ENCODE assay signal across 8 cellular contexts in the genomic region with DNA sequence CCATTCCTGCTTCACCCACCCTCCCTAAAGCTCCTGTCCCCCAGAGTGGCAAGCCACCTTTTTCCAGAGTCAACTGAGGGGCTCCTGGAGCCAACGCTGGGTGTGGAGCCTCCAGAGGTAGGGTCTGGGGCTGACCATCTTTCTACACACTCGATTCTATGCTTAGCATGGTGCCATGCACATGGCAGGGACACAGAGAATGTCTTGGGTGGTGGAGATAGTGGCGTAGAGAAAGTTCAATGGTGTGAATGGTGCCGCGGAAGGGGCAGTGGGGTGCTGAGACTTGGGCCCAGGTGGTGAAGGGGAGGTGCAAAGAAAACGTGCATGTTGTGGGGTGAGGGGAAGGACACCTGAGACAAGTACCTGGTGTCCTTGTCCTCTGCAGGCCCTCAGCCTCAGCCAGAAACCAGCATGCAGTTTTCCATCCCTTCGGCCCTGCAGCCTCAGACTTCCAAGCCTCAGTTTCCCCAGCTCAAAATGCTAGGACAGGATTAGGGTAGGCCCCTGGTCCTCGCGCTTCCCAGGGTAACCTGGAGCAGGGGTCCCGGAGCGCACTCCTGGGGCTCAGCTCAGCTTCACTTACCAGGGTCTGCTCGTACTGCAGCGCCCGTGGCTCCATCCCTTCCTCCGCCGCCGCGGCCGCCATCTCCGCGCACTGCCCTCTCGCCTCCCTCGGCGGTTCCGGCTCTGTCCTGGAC. TPM values are rescaled to one million over a fixed set of nuclear protein-coding genes. Genes with fewer than 3 reads are reported as not detected.
DNase-seq lines count a peak whose midpoint lies in the region; ATAC-seq and TF ChIP-seq lines count a peak whose summit lies in the region.

No MANE protein-coding gene starts in this region.

- H3K9me3 ChIP-seq in endocrine pancreas (ENCODE audit: control insufficient read depth, low read length) (no peaks in the 10 kb centered on the region), neutrophil (no peaks in the 10 kb centered on the region)

- no peaks in the 10 kb centered on the region for H3K27me3 ChIP-seq in endocrine pancreas (ENCODE audit: control insufficient read depth, insufficient read depth, low read length)
- peaks cover 28% of the 10 kb centered on the region for H3K27me3 ChIP-seq in neutrophil

- ATAC-seq in activated CD4-positive, alpha-beta T cell treated with anti-CD3 and anti-CD28 coated beads for 36 hours = no peak

- no peak overlapping the region for H3K4me3 ChIP-seq in endocrine pancreas (ENCODE audit: control insufficient read depth, insufficient read depth, low read length)
- peak overlapping the region; percentile 91 for H3K4me3 ChIP-seq in neutrophil (ENCODE audit: low read depth in 1 of 2, low read length in 1 of 2)

- H3K27me3 Mint-ChIP-seq in activated CD4-positive, alpha-beta T cell treated with anti-CD3 and anti-CD28 coated beads for 36 hours = no peaks in the 10 kb centered on the region

- peak overlapping the region; percentile 58 for H3K27ac Mint-ChIP-seq in activated CD4-positive, alpha-beta T cell treated with anti-CD3 and anti-CD28 coated beads for 36 hours

- CTCF ChIA-PET in activated CD4-positive, alpha-beta T cell treated with anti-CD3 and anti-CD28 coated beads for 36 hours (lab: Charles Lee) = interaction anchor here (1.8 kb wide), 1 partner anchor 180 kb away, joined by 4 read pairs; no protein-coding TSS in a partner anchor

- H3K36me3 ChIP-seq in endocrine pancreas (ENCODE audit: control insufficient read depth, insufficient read depth, low read length) = no peaks in the 10 kb centered on the region
- H3K36me3 ChIP-seq in neutrophil = no peaks in the 10 kb centered on the region

- no peak overlapping the region for H3K27ac ChIP-seq in neutrophil

- H3K4me1 Mint-ChIP-seq in activated CD4-positive, alpha-beta T cell treated with anti-CD3 and anti-CD28 coated beads for 36 hours = peaks cover 20% of the 10 kb centered on the region

- no peak for TF ChIP-seq CTCF in neutrophil (IDR thresholded peaks at IDR 0.05)

- H3K4me3 Mint-ChIP-seq in activated CD4-positive, alpha-beta T cell treated with anti-CD3 and anti-CD28 coated beads for 36 hours = peak overlapping the region; percentile 98

- intact Hi-C loops in activated CD4-positive, alpha-beta T cell treated with anti-CD3 and anti-CD28 coated beads for 36 hours (cut with DNase I, micrococcal nuclease) = loop anchor here in 1 of 2 experiments (5.0 kb wide), 2 partner anchors 724 to 921 kb away; partner anchors contain the start of gene KLHL24

- POLR2A ChIA-PET in activated CD4-positive, alpha-beta T cell treated with anti-CD3 and anti-CD28 coated beads for 36 hours (lab: Charles Lee) = no interaction called here

- H3K4me1 ChIP-seq in endocrine pancreas (ENCODE audit: control insufficient read depth, insufficient read depth, low read length) (no peaks in the 10 kb centered on the region), neutrophil (ENCODE audit: control insufficient read depth in 1 of 2, insufficient read depth in 1 of 2, low read depth in 1 of 2, low read length in 1 of 2) (peaks cover 24 to 28% of the 10 kb centered on the region in 2 experiments)

- H3K36me3 Mint-ChIP-seq in activated CD4-positive, alpha-beta T cell treated with anti-CD3 and anti-CD28 coated beads for 36 hours (ENCODE audit: low read depth) = peaks cover 23% of the 10 kb centered on the region

- peak overlapping the region; percentile 3 for H3K9ac ChIP-seq in endocrine pancreas (ENCODE audit: control insufficient read depth, insufficient read depth, low read length)

- no peak for DNase-seq in activated CD4-positive, alpha-beta T cell treated with anti-CD3 and anti-CD28 coated beads for 36 hours
- DNase-seq in activated CD4-positive, alpha-beta T cell treated with anti-CD3 and anti-CD28 coated beads for 1 hour = no peak
- peak; percentile 51 for DNase-seq in NCI-H69 (lab: John Stamatoyannopoulos, UW)
- DNase-seq in stimulated activated CD4-positive, alpha-beta T cell treated with anti-CD3 and anti-CD28 coated beads, Interleukin-4, amount 100 ng/mL, for 4 hours = no peak
- no peak for DNase-seq in NCI-H187 (lab: John Stamatoyannopoulos, UW)
- no peak for DNase-seq in SK-N-DZ (ENCODE audit: low spot score)

- no peaks in the 10 kb centered on the region for H3K9me3 Mint-ChIP-seq in activated CD4-positive, alpha-beta T cell treated with anti-CD3 and anti-CD28 coated beads for 36 hours (ENCODE audit: low read depth)

RNA-seq across cellular contexts. Expression of gene CLCN2, which starts 0.4 kb away (rescaled TPM):
- 1 to 10 TPM; 4.6 to 4.7 TPM for total RNA-seq in activated CD4-positive, alpha-beta T cell treated with anti-CD3 and anti-CD28 coated beads for 36 hours
- 10.6 and 18.8 TPM in 2 replicates for polyA plus RNA-seq in SK-N-DZ (2014; cell fraction: cytosol; rRNA removed)
- polyA plus RNA-seq in SK-N-DZ (2014; cell fraction: nucleus; rRNA removed) = 85.0 and 92.0 TPM in 2 replicates

RNA-seq across cellular contexts. Expression of gene POLR2H, which starts 0.5 kb away (rescaled TPM):
- total RNA-seq in activated CD4-positive, alpha-beta T cell treated with anti-CD3 and anti-CD28 coated beads for 36 hours = 100 to 1,000 TPM; 130 to 143 TPM
- 212 and 257 TPM in 2 replicates for polyA plus RNA-seq in SK-N-DZ (2014; cell fraction: cytosol; rRNA removed)
- 178 and 207 TPM in 2 replicates for polyA plus RNA-seq in SK-N-DZ (2014; cell fraction: nucleus; rRNA removed)

RNA-seq across cellular contexts. Expression of gene THPO, which starts 17.0 kb away (rescaled TPM):
- not detected for total RNA-seq in activated CD4-positive, alpha-beta T cell treated with anti-CD3 and anti-CD28 coated beads for 36 hours
- polyA plus RNA-seq in SK-N-DZ (2014; cell fraction: cytosol; rRNA removed) = 2.1 and 3.2 TPM in 2 replicates
- 1.5 and 5.1 TPM in 2 replicates for polyA plus RNA-seq in SK-N-DZ (2014; cell fraction: nucleus; rRNA removed)

RNA-seq across cellular contexts. Expression of gene CHRD, which starts 18.9 kb away (rescaled TPM):
- under 1 TPM in 1 of 2 experiments, not detected in 1; 0.23 TPM for total RNA-seq in activated CD4-positive, alpha-beta T cell treated with anti-CD3 and anti-CD28 coated beads for 36 hours
- 6.1 and 15.3 TPM in 2 replicates for polyA plus RNA-seq in SK-N-DZ (2014; cell fraction: cytosol; rRNA removed)
- 203 and 207 TPM in 2 replicates for polyA plus RNA-seq in SK-N-DZ (2014; cell fraction: nucleus; rRNA removed)

RNA-seq across cellular contexts. Expression of gene FAM131A, which starts 23.6 kb away (rescaled TPM):
- 1 to 10 TPM; 3.7 to 4.5 TPM for total RNA-seq in activated CD4-positive, alpha-beta T cell treated with anti-CD3 and anti-CD28 coated beads for 36 hours
- polyA plus RNA-seq in SK-N-DZ (2014; cell fraction: cytosol; rRNA removed) = 39.7 and 60.4 TPM in 2 replicates
- polyA plus RNA-seq in SK-N-DZ (2014; cell fraction: nucleus; rRNA removed) = 45.1 and 58.4 TPM in 2 replicates
